15 cellular contexts compared by ENCODE assay signal in the genomic region with DNA sequence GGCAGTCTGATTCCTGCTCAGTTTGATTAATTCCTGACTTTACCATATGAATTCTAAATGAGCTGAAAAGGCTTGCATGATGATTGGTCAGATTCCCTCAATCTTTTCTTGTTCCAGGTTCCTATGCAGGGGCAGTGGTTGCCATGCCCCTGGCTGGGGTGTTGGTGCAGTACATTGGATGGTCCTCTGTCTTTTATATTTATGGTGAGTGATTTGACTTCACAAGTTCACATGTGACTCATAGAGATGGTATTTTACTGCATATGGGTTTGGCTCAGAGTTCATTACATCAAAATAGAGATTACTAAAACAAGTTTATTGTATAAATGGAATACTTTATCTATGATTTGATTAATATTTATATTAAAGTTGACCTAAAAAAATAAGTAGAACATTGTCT. TPM values are rescaled to one million over a fixed set of nuclear protein-coding genes. Genes with fewer than 3 reads are reported as not detected.
A peak's percentile ranks its signal among the peaks of the same experiment; 100 is the strongest.
DNase-seq lines count a peak whose midpoint lies in the region; ATAC-seq, FAIRE-seq and TF ChIP-seq lines count a peak whose summit lies in the region.
"Had no signal": no experiment of that assay in that cellular context is flagged by ENCODE, and none has a peak within 500 bp of the region (broad histone marks: within the 10 kb centered on the region; RNA-seq: fewer than 3 reads in every experiment).

No MANE protein-coding gene starts in this region.

- DNase-seq in ELR (ENCODE audit: low read depth): peak; percentile 66
- DNase-seq in RCC 7860 (ENCODE audit: low spot score): peak; percentile 28
- peak; percentile 5 for DNase-seq in fibroblast of gingiva (ENCODE audit: low read depth)
- peak; percentile 11 for DNase-seq in non-pigmented ciliary epithelial cell (ENCODE audit: low read depth)
- DNase-seq in suprapubic skin (ENCODE audit: low spot score in 2 of 2): no peak
- no peak for DNase-seq in activated CD4-positive, alpha-beta T cell treated with anti-CD3 and anti-CD28 coated beads, Interleukin-2, amount 10 ng/mL, durations not matched to agents 7 days and 5 days
- no peak for DNase-seq in cortex of kidney (lab: John Stamatoyannopoulos, UW)
- DNase-seq: activated CD4-positive, alpha-beta T cell treated with anti-CD3 and anti-CD28 coated beads for 1 hour; activated T-cell treated with anti-CD3 and anti-CD28 coated beads, Interleukin-2, amount 50 U/mL, for 4 hours; amygdala; CD4-positive, CD25-positive, alpha-beta regulatory T cell; stimulated activated CD4-positive, alpha-beta T cell treated with anti-CD3 and anti-CD28 coated beads, Interleukin-4, amount 100 ng/mL, for 24 hours; stimulated activated naive CD4-positive, alpha-beta T cell treated with Interleukin-2 at 50 U/mL for 16 hours; T-cell had no signal

- no peak for ATAC-seq in GM21717 (IDR thresholded peaks at IDR 0.05; ENCODE audit: unreplicated experiment)
- ATAC-seq: activated T-cell treated with anti-CD3 and anti-CD28 coated beads, Interleukin-2, amount 50 U/mL, for 4 hours; T-cell had no signal

- no peak for TF ChIP-seq CTCF in suprapubic skin (IDR thresholded peaks at IDR 0.05)

- TF ChIP-seq POLR2A in suprapubic skin (IDR thresholded peaks at IDR 0.05): no peak

- no peaks in the 10 kb centered on the region for H3K36me3 Mint-ChIP-seq in activated CD4-positive, alpha-beta T cell treated with anti-CD3 and anti-CD28 coated beads, Interleukin-2, amount 10 ng/mL, durations not matched to agents 7 days and 5 days (ENCODE audit: low read depth)
- H3K36me3 Mint-ChIP-seq: CD4-positive, CD25-positive, alpha-beta regulatory T cell; T-cell had no signal

- FAIRE-seq in RCC 7860 (lab: Jason Lieb, UNC): peak; percentile 66

- H3K36me3 ChIP-seq in suprapubic skin: no peaks in the 10 kb centered on the region

- H3K4me3 Mint-ChIP-seq in activated CD4-positive, alpha-beta T cell treated with anti-CD3 and anti-CD28 coated beads, Interleukin-2, amount 10 ng/mL, durations not matched to agents 7 days and 5 days: no peak overlapping the region
- H3K4me3 Mint-ChIP-seq: activated T-cell treated with anti-CD3 and anti-CD28 coated beads, Interleukin-2, amount 50 U/mL, for 4 hours; CD4-positive, CD25-positive, alpha-beta regulatory T cell; T-cell had no signal

- H3K4me1 Mint-ChIP-seq in activated CD4-positive, alpha-beta T cell treated with anti-CD3 and anti-CD28 coated beads, Interleukin-2, amount 10 ng/mL, durations not matched to agents 7 days and 5 days: no peaks in the 10 kb centered on the region
- H3K4me1 Mint-ChIP-seq: CD4-positive, CD25-positive, alpha-beta regulatory T cell; T-cell had no signal

- CTCF ChIA-PET in activated CD4-positive, alpha-beta T cell treated with anti-CD3 and anti-CD28 coated beads, Interleukin-2, amount 10 ng/mL, durations not matched to agents 7 days and 5 days (lab: Charles Lee): no interaction called here

- no peak for TF ChIP-seq EP300 in suprapubic skin (IDR thresholded peaks at IDR 0.05)

- peaks cover 3% of the 10 kb centered on the region for H3K27me3 Mint-ChIP-seq in activated CD4-positive, alpha-beta T cell treated with anti-CD3 and anti-CD28 coated beads, Interleukin-2, amount 10 ng/mL, durations not matched to agents 7 days and 5 days
- H3K27me3 Mint-ChIP-seq: CD4-positive, CD25-positive, alpha-beta regulatory T cell had no signal

- no peaks in the 10 kb centered on the region for H3K27me3 ChIP-seq in suprapubic skin

- H3K27ac ChIP-seq in suprapubic skin: no peak overlapping the region

- H3K4me1 ChIP-seq in suprapubic skin: no peaks in the 10 kb centered on the region

- POLR2A ChIA-PET in activated CD4-positive, alpha-beta T cell treated with anti-CD3 and anti-CD28 coated beads, Interleukin-2, amount 10 ng/mL, durations not matched to agents 7 days and 5 days (lab: Charles Lee): no interaction called here

- H3K27ac Mint-ChIP-seq in activated CD4-positive, alpha-beta T cell treated with anti-CD3 and anti-CD28 coated beads, Interleukin-2, amount 10 ng/mL, durations not matched to agents 7 days and 5 days: no peak overlapping the region
- H3K27ac Mint-ChIP-seq: CD4-positive, CD25-positive, alpha-beta regulatory T cell; T-cell had no signal

- no peak overlapping the region for H3K4me3 ChIP-seq in suprapubic skin

- no peaks in the 10 kb centered on the region for H3K9me3 ChIP-seq in suprapubic skin

- H3K9me3 Mint-ChIP-seq in activated CD4-positive, alpha-beta T cell treated with anti-CD3 and anti-CD28 coated beads, Interleukin-2, amount 10 ng/mL, durations not matched to agents 7 days and 5 days: no peaks in the 10 kb centered on the region
- H3K9me3 Mint-ChIP-seq: activated T-cell treated with anti-CD3 and anti-CD28 coated beads, Interleukin-2, amount 50 U/mL, for 4 hours; CD4-positive, CD25-positive, alpha-beta regulatory T cell; T-cell had no signal

RNA-seq across cellular contexts. Expression of a gene that starts 44.8 kb away (rescaled TPM):
- total RNA-seq in suprapubic skin: under 1 TPM in 1 of 4 donors, not detected in 3; 0.81 TPM
- not detected for total RNA-seq in activated CD4-positive, alpha-beta T cell treated with anti-CD3 and anti-CD28 coated beads, Interleukin-2, amount 10 ng/mL, durations not matched to agents 7 days and 5 days
- total RNA-seq: activated T-cell treated with anti-CD3 and anti-CD28 coated beads, Interleukin-2, amount 50 U/mL, for 4 hours; CD4-positive, CD25-positive, alpha-beta regulatory T cell; T-cell had no signal

Comparison
In these comparisons a context has a peak if more than half of its experiments do, and no peak if none do; other contexts are left out.
1. DNase-seq: peak in ELR (single experiment), RCC 7860 (single experiment), fibroblast of gingiva (single experiment) and non-pigmented ciliary epithelial cell (single experiment); none in suprapubic skin (0 of 2), activated CD4-positive, alpha-beta T cell treated with anti-CD3 and anti-CD28 coated beads, Interleukin-2, amount 10 ng/mL, durations not matched to agents 7 days and 5 days (single experiment) and cortex of kidney (single experiment).